ENCODE assay signal across 1 cellular context in the genomic region with DNA sequence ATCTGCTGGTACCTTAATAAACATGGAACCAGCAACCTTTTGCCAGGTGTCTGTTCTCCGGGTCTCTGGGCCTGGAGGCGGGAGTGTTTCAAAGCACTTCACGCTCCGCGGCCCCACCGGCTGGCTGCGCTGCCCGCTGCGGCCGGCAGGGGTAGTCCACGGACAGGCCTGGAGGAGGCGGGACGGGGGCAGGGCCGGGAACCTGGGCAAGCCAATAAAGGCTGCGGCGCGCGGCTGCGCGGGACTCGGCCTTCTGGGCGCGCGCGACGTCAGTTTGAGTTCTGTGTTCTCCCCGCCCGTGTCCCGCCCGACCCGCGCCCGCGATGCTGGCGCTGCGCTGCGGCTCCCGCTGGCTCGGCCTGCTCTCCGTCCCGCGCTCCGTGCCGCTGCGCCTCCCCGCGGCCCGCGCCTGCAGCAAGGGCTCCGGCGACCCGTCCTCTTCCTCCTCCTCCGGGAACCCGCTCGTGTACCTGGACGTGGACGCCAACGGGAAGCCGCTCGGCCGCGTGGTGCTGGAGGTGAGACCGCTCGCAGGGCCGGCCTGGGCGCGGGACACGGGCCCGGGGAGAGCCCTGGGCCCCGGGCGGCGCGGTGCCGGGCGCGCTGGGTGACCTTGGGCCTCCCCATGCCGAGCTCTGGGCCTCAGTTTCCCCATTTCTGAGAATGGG.
TF ChIP-seq lines count a peak whose summit lies in the region.

TSS of gene PPIF (plus strand) at position 244 of the 668 bp plus-strand sequence. CDS start at position 324, 80 bp downstream.

TF ChIP-seq in IMR-90, 13 proteins besides CTCF, POLR2A, EP300 and RAD21 (continued from another document):
- 0 out of 2 replicates have a peak, but pooled peaks have one; percentile 6 for TF ChIP-seq USF2 (IDR thresholded peaks at IDR 0.05; ENCODE audit: low read depth, low read length)
- no peak for TF ChIP-seq NFE2L2 (IDR thresholded peaks at IDR 0.05; ENCODE audit: low read depth, low read length)
- TF ChIP-seq CEBPB (IDR thresholded peaks at IDR 0.05; ENCODE audit: low read depth, low read length) = no peak
- TF ChIP-seq BHLHE40 (IDR thresholded peaks at IDR 0.05; ENCODE audit: low read depth, low read length) = no peak
- peak; percentile 92 for TF ChIP-seq MAZ (IDR thresholded peaks at IDR 0.05; ENCODE audit: borderline replicate concordance, low read depth, low read length)
- TF ChIP-seq MXI1 (IDR thresholded peaks at IDR 0.05; ENCODE audit: borderline replicate concordance, low read depth, low read length) = 0 out of 2 replicates have a peak, but pooled peaks have one; percentile 42
- no peak for TF ChIP-seq RFX5 (IDR thresholded peaks at IDR 0.05; ENCODE audit: low read depth, low read length)
- no peak for TF ChIP-seq RCOR1 (IDR thresholded peaks at IDR 0.05; ENCODE audit: insufficient replicate concordance, low read length)
